ENCODE assay signal across 8 cellular contexts in genomic region chr16:22813223-22813945, GRCh38. TPM values are rescaled to one million over a fixed set of nuclear protein-coding genes. Genes with fewer than 3 reads are reported as not detected.
A peak's percentile ranks its signal among the peaks of the same experiment; 100 is the strongest.
DNase-seq lines count a peak whose midpoint lies in the region; ATAC-seq and TF ChIP-seq lines count a peak whose summit lies in the region.

No MANE protein-coding gene starts in this region.

- DNase-seq in COLO829 (ENCODE audit: low spot score) (peak; percentile 19), LNCaP clone FGC (ENCODE audit: low read depth) (no peak), brain microvascular endothelial cell (no peak), kidney tubule cell (ENCODE audit: low spot score) (peak; percentile 64), T-helper 17 cell (no peak)
- DNase-seq in stimulated activated CD4-positive, alpha-beta T cell treated with anti-CD3 and anti-CD28 coated beads, Interleukin-4, amount 100 ng/mL, for 48 hours (ENCODE audit: low read depth in 2 of 2) = peak; percentile 21 to 38

- H3K36me3 ChIP-seq in brain microvascular endothelial cell (replicated peaks) = no peaks in the 10 kb centered on the region

- no peaks in the 10 kb centered on the region for H3K36me3 Mint-ChIP-seq in T-helper 17 cell (ENCODE audit: low read depth)

- TF ChIP-seq CTCF in LNCaP clone FGC (IDR thresholded peaks at IDR 0.05; ENCODE audit: control insufficient read depth, extremely low read depth, insufficient read depth) (peak; percentile 65), brain microvascular endothelial cell (IDR thresholded peaks at IDR 0.05; ENCODE audit: low read depth, low read length, missing control alignments) (peak; percentile 85)

- no peak overlapping the region for H3K4me3 ChIP-seq in LNCaP clone FGC (ENCODE audit: low read depth, low read length)
- no peak overlapping the region for H3K4me3 ChIP-seq in brain microvascular endothelial cell (ENCODE audit: low read depth, low read length)

- no peaks in the 10 kb centered on the region for H3K9me3 ChIP-seq in T-helper 17 cell (ENCODE audit: control insufficient read depth, low read length, poor library complexity, severe bottlenecking)

- ATAC-seq in HG02623 (IDR thresholded peaks at IDR 0.05; ENCODE audit: unreplicated experiment) (no peak), T-helper 17 cell (no peak), GM19035 (IDR thresholded peaks at IDR 0.05; ENCODE audit: unreplicated experiment) (no peak)

- H3K27ac ChIP-seq in brain microvascular endothelial cell = no peak overlapping the region

- H3K4me1 Mint-ChIP-seq in T-helper 17 cell = no peaks in the 10 kb centered on the region

- peaks cover 24% of the 10 kb centered on the region for H3K27me3 ChIP-seq in brain microvascular endothelial cell (replicated peaks)

- H3K4me3 Mint-ChIP-seq in T-helper 17 cell = no peak overlapping the region

- H3K27me3 Mint-ChIP-seq in T-helper 17 cell = peaks cover 40% of the 10 kb centered on the region

- no peak overlapping the region for H3K27ac Mint-ChIP-seq in T-helper 17 cell

- in situ Hi-C loops in brain microvascular endothelial cell (cut with HindIII; ENCODE audit: low pct_ligation_motif_present, low sequenced_read_pairs) = no loop called here

RNA-seq across cellular contexts. Expression of gene HS3ST2, which starts 0.6 kb away (rescaled TPM):
- not detected for total RNA-seq in T-helper 17 cell

Comparison
In these comparisons a context has a peak if more than half of its experiments do, and no peak if none do; other contexts are left out.
1. DNase-seq: peak in COLO829 (single experiment), kidney tubule cell (single experiment) and stimulated activated CD4-positive, alpha-beta T cell treated with anti-CD3 and anti-CD28 coated beads, Interleukin-4, amount 100 ng/mL, for 48 hours (2 of 2); none in LNCaP clone FGC (single experiment), brain microvascular endothelial cell (single experiment) and T-helper 17 cell (0 of 3).